Comparison of ENCODE assay signal across 8 cellular contexts in the genomic region with DNA sequence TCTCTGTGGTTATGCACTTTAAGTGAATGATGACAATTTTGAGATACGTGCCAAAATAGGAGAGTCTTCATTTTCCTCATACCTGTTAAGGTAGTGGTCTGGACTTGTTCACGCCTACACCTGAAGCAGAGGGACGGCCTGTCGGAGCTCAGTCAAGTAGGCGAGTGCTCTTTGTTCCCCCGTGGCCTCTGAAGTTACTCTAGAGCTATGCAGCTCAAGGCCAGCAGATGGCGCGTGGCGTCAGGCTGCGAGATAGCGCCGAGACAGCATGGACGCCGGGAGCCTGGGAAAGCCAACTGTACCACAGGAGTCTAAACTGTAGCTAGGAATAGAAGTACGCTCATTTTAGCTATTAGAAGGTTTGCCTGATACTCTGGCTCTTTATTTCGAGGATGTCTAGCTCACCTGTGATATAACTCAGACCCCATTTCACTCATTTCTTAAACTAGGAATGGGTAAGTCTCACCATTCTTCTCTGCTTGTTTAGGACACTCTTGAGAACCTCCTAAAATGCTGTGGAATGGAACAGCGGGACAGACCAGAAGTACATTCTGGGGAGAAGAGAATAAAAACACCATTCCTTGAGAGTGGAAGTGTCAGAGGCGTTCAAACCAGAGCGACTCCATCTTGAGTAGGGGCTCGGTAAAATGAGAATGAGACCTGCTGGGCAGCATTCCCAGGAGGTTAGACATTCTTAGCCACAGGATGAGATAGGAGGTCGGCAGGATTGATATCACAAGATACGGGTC.
DNase-seq lines count a peak whose midpoint lies in the region; ATAC-seq, FAIRE-seq and TF ChIP-seq lines count a peak whose summit lies in the region.

No MANE protein-coding gene starts in this region.

- peaks cover 9% of the 10 kb centered on the region for H3K4me1 Mint-ChIP-seq in activated T-cell treated with anti-CD3 and anti-CD28 coated beads, Interleukin-2, amount 50 U/mL, for 24 hours (ENCODE audit: low read depth)

- H2AFZ ChIP-seq in neural cell (ENCODE audit: low read depth, low read length) = no peak overlapping the region

- H3K9me3 Mint-ChIP-seq in activated T-cell treated with anti-CD3 and anti-CD28 coated beads, Interleukin-2, amount 50 U/mL, for 24 hours = no peaks in the 10 kb centered on the region

- H3K9me2 ChIP-seq in neural cell (ENCODE audit: insufficient read depth, low read length) = no peaks in the 10 kb centered on the region

- no peak overlapping the region for H3K27ac Mint-ChIP-seq in activated T-cell treated with anti-CD3 and anti-CD28 coated beads, Interleukin-2, amount 50 U/mL, for 24 hours

- peaks cover 2% of the 10 kb centered on the region for H3K27me3 ChIP-seq in HL-60 (ENCODE audit: insufficient read depth, poor library complexity, severe bottlenecking)
- no peaks in the 10 kb centered on the region for H3K27me3 ChIP-seq in neural cell (ENCODE audit: insufficient read depth, low read depth, low read length)

- H4K20me1 ChIP-seq in neural cell (ENCODE audit: insufficient read depth) = no peaks in the 10 kb centered on the region

- TF ChIP-seq EP300 in neural cell (conservative IDR thresholded peaks at IDR 0.05; ENCODE audit: poor library complexity, severe bottlenecking) = no peak

- TF ChIP-seq RAD21 in neural cell (conservative IDR thresholded peaks at IDR 0.05) = peak; percentile 85

- peak; percentile 92 for TF ChIP-seq CTCF in D721Med (IDR thresholded peaks at IDR 0.05; ENCODE audit: insufficient read depth, missing control alignments)
- peak; percentile 74 for TF ChIP-seq CTCF in HL-60 (IDR thresholded peaks at IDR 0.05; ENCODE audit: insufficient read depth, low read length)
- TF ChIP-seq CTCF in fibroblast of mammary gland (conservative IDR thresholded peaks at IDR 0.05; ENCODE audit: control insufficient read depth, insufficient read depth, low read depth, low read length) = peak; percentile 82
- TF ChIP-seq CTCF in neural cell (IDR thresholded peaks at IDR 0.05; ENCODE audit: poor library complexity, severe bottlenecking) = peak; percentile 87

- DNase-seq in D721Med (ENCODE audit: insufficient read length, low spot score) = peak; percentile 53
- peak; percentile 43 to 70 for DNase-seq in HL-60 (ENCODE audit: low read depth in 1 of 2, low spot score in 1 of 2)
- DNase-seq in OCI-M1 (lab: John Stamatoyannopoulos, UW) = peak; percentile 84
- peak; percentile 77 for DNase-seq in activated T-cell treated with anti-CD3 and anti-CD28 coated beads, Interleukin-2, amount 50 U/mL, for 24 hours
- DNase-seq in fibroblast of mammary gland (ENCODE audit: low read depth) = peak; percentile 76
- DNase-seq in stromal cell of bone marrow (ENCODE audit: low read depth) = peak; percentile 67

- H3K4me2 ChIP-seq in neural cell (ENCODE audit: low read length) = no peak overlapping the region

- no peaks in the 10 kb centered on the region for H3F3A ChIP-seq in neural cell (ENCODE audit: insufficient read depth, low read length, poor library complexity, severe bottlenecking)

- FAIRE-seq in D721Med (lab: Jason Lieb, UNC) = no peak

- peaks cover 33% of the 10 kb centered on the region for H3K27me3 Mint-ChIP-seq in activated T-cell treated with anti-CD3 and anti-CD28 coated beads, Interleukin-2, amount 50 U/mL, for 24 hours

- no peak overlapping the region for H3K27ac ChIP-seq in HL-60 (replicated peaks)
- no peak overlapping the region for H3K27ac ChIP-seq in neural cell (ENCODE audit: low read length)

- H3K79me2 ChIP-seq in neural cell (replicated peaks; ENCODE audit: insufficient read depth, low read length) = no peaks in the 10 kb centered on the region

- no peaks in the 10 kb centered on the region for H3K9me3 ChIP-seq in neural cell (ENCODE audit: low read length)

- no peak overlapping the region for H3K9ac ChIP-seq in neural cell (ENCODE audit: low read length)

- peak; percentile 91 for ATAC-seq in GM19468 (IDR thresholded peaks at IDR 0.05; ENCODE audit: extremely low read depth, unreplicated experiment)

- H3K36me3 Mint-ChIP-seq in activated T-cell treated with anti-CD3 and anti-CD28 coated beads, Interleukin-2, amount 50 U/mL, for 24 hours (ENCODE audit: low read depth) = no peaks in the 10 kb centered on the region

- H3K4me3 ChIP-seq in HL-60 (replicated peaks; ENCODE audit: insufficient read depth, low read length) = no peak overlapping the region
- no peak overlapping the region for H3K4me3 ChIP-seq in fibroblast of mammary gland (ENCODE audit: control insufficient read depth, low read depth, low read length)
- no peak overlapping the region for H3K4me3 ChIP-seq in neural cell (ENCODE audit: low read length)

- no peaks in the 10 kb centered on the region for H3K36me3 ChIP-seq in neural cell (ENCODE audit: insufficient read depth, low read length)

- H3K4me3 Mint-ChIP-seq in activated T-cell treated with anti-CD3 and anti-CD28 coated beads, Interleukin-2, amount 50 U/mL, for 24 hours = no peak overlapping the region

TF ChIP-seq in neural cell, 6 proteins besides CTCF, POLR2A, EP300 and RAD21:
- TF ChIP-seq MXI1 (conservative IDR thresholded peaks at IDR 0.05; ENCODE audit: poor library complexity, severe bottlenecking) (no peak), SMC3 (conservative IDR thresholded peaks at IDR 0.05; ENCODE audit: poor library complexity) (peak; percentile 92)
TF ChIP-seq in neural cell: peak in this region for 1.
